In the genomic region with DNA sequence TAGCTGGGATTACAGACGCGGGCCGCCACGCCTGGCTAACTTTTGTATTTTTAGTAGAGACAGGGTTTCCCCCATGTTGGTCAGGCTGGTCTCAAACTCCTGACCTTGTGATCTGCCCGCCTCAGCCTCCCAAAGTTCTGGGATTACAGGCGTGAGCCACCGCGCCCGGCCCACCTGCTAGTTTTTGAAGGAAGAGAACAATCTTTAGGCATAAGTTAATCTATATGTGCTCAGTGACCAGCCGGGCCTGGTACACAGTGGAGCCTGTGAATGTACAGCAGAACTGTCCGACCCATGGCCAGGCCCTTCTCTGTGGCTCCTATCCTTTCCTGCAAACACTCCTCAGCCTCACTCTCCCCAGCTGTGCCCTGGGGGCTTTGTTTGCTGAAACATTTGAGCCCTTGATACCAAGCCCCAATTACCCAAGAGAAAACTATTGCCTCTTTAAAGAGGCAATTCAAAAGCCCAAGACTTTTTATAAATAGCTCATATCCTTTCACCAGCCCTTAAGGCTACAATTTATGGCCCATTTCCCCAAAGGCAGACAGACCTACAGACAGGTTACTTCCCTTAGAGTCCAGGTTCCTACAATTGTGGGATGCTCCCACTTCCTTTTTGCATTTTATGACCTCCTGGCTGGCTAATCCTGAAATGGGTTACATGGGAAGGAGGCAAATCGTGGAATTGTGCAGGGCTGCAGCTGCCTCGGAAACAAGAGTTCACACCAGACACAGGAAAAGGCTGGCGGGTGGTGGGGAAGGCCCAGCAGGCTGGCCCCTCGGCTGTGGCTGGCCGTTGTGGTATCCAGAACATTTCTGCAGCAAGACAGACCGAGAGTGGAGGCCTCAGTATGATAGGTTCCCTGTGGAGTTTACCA, we compare ENCODE assay signal across 14 cellular contexts. TPM values are rescaled to one million over a fixed set of nuclear protein-coding genes. Genes with fewer than 3 reads are reported as not detected.
DNase-seq lines count a peak whose midpoint lies in the region; ATAC-seq, FAIRE-seq and TF ChIP-seq lines count a peak whose summit lies in the region.
"Had no signal": no experiment of that assay in that cellular context is flagged by ENCODE, and none has a peak within 500 bp of the region (broad histone marks: within the 10 kb centered on the region; RNA-seq: fewer than 3 reads in every experiment).

No MANE protein-coding gene starts in this region.

- no peaks in the 10 kb centered on the region for H3K27me3 Mint-ChIP-seq in activated naive CD8-positive, alpha-beta T cell treated with anti-CD3 and anti-CD28 coated beads for 36 hours
- H3K27me3 Mint-ChIP-seq: activated CD4-positive, alpha-beta T cell treated with anti-CD3 and anti-CD28 coated beads for 36 hours; naive B cell had no signal

- peaks cover 13 to 58% (median 40%) of the 10 kb centered on the region in 10 experiments for H3K4me1 ChIP-seq in BLaER1 treated with 17β-estradiol and CSF1 and Interleukin-3, amounts not matched to agents 10 nM and 100 nM
- peaks cover 6 to 20% of the 10 kb centered on the region in 2 donors for H3K4me1 ChIP-seq in kidney (ENCODE audit: control insufficient read depth in 1 of 2, insufficient read depth in 1 of 2, low read depth in 1 of 2, low read length in 2 of 2)
- H3K4me1 ChIP-seq in pancreas: no peaks in the 10 kb centered on the region

- no peak for TF ChIP-seq CTCF in kidney (IDR thresholded peaks at IDR 0.05; ENCODE audit: borderline replicate concordance, extremely low read depth, insufficient read depth)
- no peak for TF ChIP-seq CTCF in pancreas (IDR thresholded peaks at IDR 0.05)

- H3K36me3 ChIP-seq in BLaER1 treated with 17β-estradiol and CSF1 and Interleukin-3, amounts not matched to agents 10 nM and 100 nM: no peaks in the 10 kb centered on the region
- H3K36me3 ChIP-seq in kidney (ENCODE audit: control insufficient read depth in 1 of 2, insufficient read depth in 2 of 2, low read length in 2 of 2): no peaks in the 10 kb centered on the region
- H3K36me3 ChIP-seq in pancreas: no peaks in the 10 kb centered on the region
- H3K36me3 ChIP-seq: brain microvascular endothelial cell had no signal

- H3K36me3 Mint-ChIP-seq in activated naive CD8-positive, alpha-beta T cell treated with anti-CD3 and anti-CD28 coated beads for 36 hours: no peaks in the 10 kb centered on the region
- H3K36me3 Mint-ChIP-seq: CD14-positive monocyte, naive B cell had no signal

- H3K9ac ChIP-seq in BLaER1 treated with 17β-estradiol and CSF1 and Interleukin-3, amounts not matched to agents 10 nM and 100 nM: peak overlapping the region in 7 of 11 experiments; percentile 6 to 56 (median 28); a peak in 11 of 22 replicates
- no peak overlapping the region for H3K9ac ChIP-seq in kidney (ENCODE audit: low read length in 2 of 2)

- peak; percentile 69 for ATAC-seq in GM21390 (IDR thresholded peaks at IDR 0.05; ENCODE audit: unreplicated experiment)
- peak; percentile 76 for ATAC-seq in HG03432 (IDR thresholded peaks at IDR 0.05; ENCODE audit: unreplicated experiment)
- no peak for ATAC-seq in pancreas
- ATAC-seq: activated CD4-positive, alpha-beta T cell treated with anti-CD3 and anti-CD28 coated beads for 36 hours had no signal

- 77 to 78% methylated on average over 17 of the region's 17 CpGs for WGBS in pancreas, 2 donors

- peak overlapping the region in 9 of 11 experiments; percentile 4 to 54 (median 42); a peak in 13 of 22 replicates for H3K27ac ChIP-seq in BLaER1 treated with 17β-estradiol and CSF1 and Interleukin-3, amounts not matched to agents 10 nM and 100 nM
- H3K27ac ChIP-seq in kidney (ENCODE audit: low read depth in 2 of 2, low read length in 2 of 2): peak overlapping the region in 1 of 2 donors; percentile 51
- no peak overlapping the region for H3K27ac ChIP-seq in pancreas
- H3K27ac ChIP-seq: brain microvascular endothelial cell had no signal

- H3K4me3 Mint-ChIP-seq in activated naive CD8-positive, alpha-beta T cell treated with anti-CD3 and anti-CD28 coated beads for 36 hours: no peak overlapping the region
- H3K4me3 Mint-ChIP-seq: activated CD4-positive, alpha-beta T cell treated with anti-CD3 and anti-CD28 coated beads for 36 hours had no signal

- H3K9me3 Mint-ChIP-seq in activated naive CD8-positive, alpha-beta T cell treated with anti-CD3 and anti-CD28 coated beads for 36 hours: no peaks in the 10 kb centered on the region
- H3K9me3 Mint-ChIP-seq: CD14-positive monocyte, naive B cell had no signal

- DNase-seq in kidney (peak; percentile 73), pancreas (no peak), C1 segment of cervical spinal cord (lab: John Stamatoyannopoulos, UW) (no peak)
- no peak for DNase-seq in activated naive CD8-positive, alpha-beta T cell treated with anti-CD3 and anti-CD28 coated beads for 36 hours
- DNase-seq in stimulated activated CD4-positive, alpha-beta T cell treated with anti-CD3 and anti-CD28 coated beads, Interleukin-15, amount 100 ng/mL, for 24 hours: no peak
- DNase-seq: activated CD4-positive, alpha-beta T cell treated with anti-CD3 and anti-CD28 coated beads for 36 hours; brain microvascular endothelial cell; naive B cell; NCI-H1436; RPMI8226 had no signal

- H3K4me3 ChIP-seq in BLaER1 treated with 17β-estradiol and CSF1 and Interleukin-3, amounts not matched to agents 10 nM and 100 nM: no peak overlapping the region
- H3K4me3 ChIP-seq in kidney (ENCODE audit: low read length in 2 of 2) (no peak overlapping the region), pancreas (no peak overlapping the region)

- no peaks in the 10 kb centered on the region for H3K9me3 ChIP-seq in BLaER1 treated with 17β-estradiol and CSF1 and Interleukin-3, amounts not matched to agents 10 nM and 100 nM (replicated peaks in 1 of 11)
- H3K9me3 ChIP-seq in kidney (ENCODE audit: control insufficient read depth in 1 of 2, low read length in 2 of 2) (no peaks in the 10 kb centered on the region), pancreas (no peaks in the 10 kb centered on the region)

- no peak overlapping the region for H3K27ac Mint-ChIP-seq in activated naive CD8-positive, alpha-beta T cell treated with anti-CD3 and anti-CD28 coated beads for 36 hours
- H3K27ac Mint-ChIP-seq: activated CD4-positive, alpha-beta T cell treated with anti-CD3 and anti-CD28 coated beads for 36 hours had no signal

- peaks cover 4% of the 10 kb centered on the region for H3K4me1 Mint-ChIP-seq in activated naive CD8-positive, alpha-beta T cell treated with anti-CD3 and anti-CD28 coated beads for 36 hours

- peak overlapping the region; percentile 62 to 89 (median 72) for H3K4me2 ChIP-seq in BLaER1 treated with 17β-estradiol and CSF1 and Interleukin-3, amounts not matched to agents 10 nM and 100 nM

- intact Hi-C loops in kidney (cut with DNase I) (no loop called here), pancreas (cut with DNase I) (no loop called here)

- FAIRE-seq in kidney (lab: Jason Lieb, UNC): no peak
- FAIRE-seq in pancreas (lab: Jason Lieb, UNC): no peak

- no peaks in the 10 kb centered on the region for H4K20me1 ChIP-seq in BLaER1 treated with 17β-estradiol and CSF1 and Interleukin-3, amounts not matched to agents 10 nM and 100 nM

- no peaks in the 10 kb centered on the region for H3K27me3 ChIP-seq in BLaER1 treated with 17β-estradiol and CSF1 and Interleukin-3, amounts not matched to agents 10 nM and 100 nM
- no peaks in the 10 kb centered on the region for H3K27me3 ChIP-seq in pancreas
- H3K27me3 ChIP-seq: brain microvascular endothelial cell had no signal

RNA-seq across cellular contexts. Expression of a gene that starts 37.5 kb away (rescaled TPM):
- total RNA-seq in kidney: 16.6 TPM
- 6.0 TPM for polyA plus RNA-seq in kidney (ENCODE audit: insufficient read depth, low read depth, low replicate concordance)
- 1 to 10 TPM; 1.5 to 6.3 (median 2.2) TPM for total RNA-seq in pancreas
- polyA plus RNA-seq in pancreas: 1 to 10 TPM; 3.2 to 3.8 TPM
- total RNA-seq in activated naive CD8-positive, alpha-beta T cell treated with anti-CD3 and anti-CD28 coated beads for 36 hours: 1 to 10 TPM in 1 of 2 experiments, under 1 TPM in 1; 0.91 to 1.4 TPM
- polyA plus RNA-seq: CD14-positive monocyte had no signal

Comparison
In these comparisons a context has a peak if more than half of its experiments do, and no peak if none do; other contexts are left out.
1. H3K27ac ChIP-seq: peak in BLaER1 treated with 17β-estradiol and CSF1 and Interleukin-3, amounts not matched to agents 10 nM and 100 nM (9 of 11); none in pancreas (0 of 4).
2. H3K9ac ChIP-seq: peak in BLaER1 treated with 17β-estradiol and CSF1 and Interleukin-3, amounts not matched to agents 10 nM and 100 nM (7 of 11); none in kidney (0 of 2).
3. ATAC-seq: peak in GM21390 (single experiment) and HG03432 (single experiment); none in pancreas (0 of 4).